In the genomic region with DNA sequence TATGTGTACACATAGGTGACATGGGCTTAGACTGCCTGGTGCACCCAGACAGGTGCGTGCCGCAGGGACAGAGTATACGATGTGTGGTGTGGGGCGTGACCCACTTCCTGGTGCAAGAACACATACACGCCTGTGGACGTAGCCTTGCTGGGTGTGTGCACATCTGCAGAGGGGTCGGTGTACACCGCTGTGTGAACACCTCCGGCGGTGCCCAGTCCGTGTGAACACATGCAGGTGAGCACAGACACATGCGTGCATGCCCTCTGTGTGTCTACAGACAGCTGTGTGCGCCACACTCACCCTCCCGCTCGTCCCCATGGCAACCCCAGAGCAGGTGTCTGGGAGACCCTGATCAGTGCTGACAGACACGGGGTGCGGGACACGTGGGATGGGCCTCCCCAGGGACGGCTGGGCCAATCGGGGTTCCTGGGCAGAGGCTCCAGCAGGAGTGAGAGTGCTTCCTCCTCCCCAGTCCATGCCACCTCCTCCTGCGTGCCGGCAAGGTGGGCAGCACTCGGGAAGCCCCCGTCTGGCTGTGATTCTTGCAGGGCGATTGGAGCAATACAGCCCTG, we compare ENCODE assay signal across 14 cellular contexts. TPM values are rescaled to one million over a fixed set of nuclear protein-coding genes. Genes with fewer than 3 reads are reported as not detected.
DNase-seq lines count a peak whose midpoint lies in the region; ATAC-seq and TF ChIP-seq lines count a peak whose summit lies in the region.
"Had no signal": no experiment of that assay in that cellular context is flagged by ENCODE, and none has a peak within 500 bp of the region (broad histone marks: within the 10 kb centered on the region; RNA-seq: fewer than 3 reads in every experiment).

No MANE protein-coding gene starts in this region.

- peaks cover 3% of the 10 kb centered on the region for H3K9me3 Mint-ChIP-seq in activated CD4-positive, alpha-beta memory T cell treated with anti-CD3 and anti-CD28 coated beads for 36 hours
- H3K9me3 Mint-ChIP-seq in activated CD4-positive, alpha-beta memory T cell treated with anti-CD3 and anti-CD28 coated beads, Interleukin-2, amount 10 ng/mL, durations not matched to agents 7 days and 5 days = no peaks in the 10 kb centered on the region
- H3K9me3 Mint-ChIP-seq: effector memory CD8-positive, alpha-beta T cell had no signal

- H3K27ac ChIP-seq in right atrium auricular region (peak overlapping the region; percentile 40 to 59), substantia nigra (ENCODE audit: low read depth, low read length, poor library complexity, severe bottlenecking) (peak overlapping the region; percentile 36)
- H3K27ac ChIP-seq: KMS-11 had no signal

- DNase-seq in activated CD4-positive, alpha-beta memory T cell treated with anti-CD3 and anti-CD28 coated beads for 36 hours = peak; percentile 3
- no peak for DNase-seq in activated CD4-positive, alpha-beta memory T cell treated with anti-CD3 and anti-CD28 coated beads, Interleukin-2, amount 10 ng/mL, durations not matched to agents 7 days and 5 days
- DNase-seq in NCI-H774 (lab: John Stamatoyannopoulos, UW) = peak; percentile 23
- no peak for DNase-seq in right atrium auricular region (ENCODE audit: low spot score)
- peak in 1 of 49 donors; percentile 21 for DNase-seq in substantia nigra (lab: John Stamatoyannopoulos, UW)
- DNase-seq in ACHN = no peak
- DNase-seq in DMS114 treated with DMSO at 0.1 percent for 48 hours (lab: John Stamatoyannopoulos, UW; ENCODE audit: unreplicated experiment) = no peak
- DNase-seq: effector memory CD8-positive, alpha-beta T cell; stimulated activated CD4-positive, alpha-beta T cell treated with anti-CD3 and anti-CD28 coated beads, Interleukin-15, amount 100 ng/mL, for 24 hours had no signal

- peaks cover 2% of the 10 kb centered on the region for H3K4me1 Mint-ChIP-seq in activated CD4-positive, alpha-beta memory T cell treated with anti-CD3 and anti-CD28 coated beads for 36 hours (ENCODE audit: low read depth)
- H3K4me1 Mint-ChIP-seq in activated CD4-positive, alpha-beta memory T cell treated with anti-CD3 and anti-CD28 coated beads, Interleukin-2, amount 10 ng/mL, durations not matched to agents 7 days and 5 days = peaks cover 5% of the 10 kb centered on the region
- H3K4me1 Mint-ChIP-seq: activated naive CD4-positive, alpha-beta T cell treated with anti-CD3 and anti-CD28 coated beads, Interleukin-2, amount 50 U/mL, for 24 hours had no signal

- in situ Hi-C loops in ACHN (cut with HindIII; ENCODE audit: low pct_ligation_motif_present, low pct_unique_long_range_greater_than_20kb, low sequenced_read_pairs) = no loop called here

- H3K36me3 ChIP-seq in right atrium auricular region = peaks cover 4% of the 10 kb centered on the region

- H3K4me1 ChIP-seq in right atrium auricular region = peaks cover 0 to 31% of the 10 kb centered on the region in 2 donors

- TF ChIP-seq CTCF in right atrium auricular region (IDR thresholded peaks at IDR 0.05) = no peak

- no peaks in the 10 kb centered on the region for H3K36me3 Mint-ChIP-seq in activated CD4-positive, alpha-beta memory T cell treated with anti-CD3 and anti-CD28 coated beads for 36 hours
- no peaks in the 10 kb centered on the region for H3K36me3 Mint-ChIP-seq in activated CD4-positive, alpha-beta memory T cell treated with anti-CD3 and anti-CD28 coated beads, Interleukin-2, amount 10 ng/mL, durations not matched to agents 7 days and 5 days (ENCODE audit: low read depth)
- H3K36me3 Mint-ChIP-seq: activated naive CD4-positive, alpha-beta T cell treated with anti-CD3 and anti-CD28 coated beads, Interleukin-2, amount 50 U/mL, for 24 hours had no signal

- POLR2A ChIA-PET in activated CD4-positive, alpha-beta memory T cell treated with anti-CD3 and anti-CD28 coated beads for 36 hours (lab: Charles Lee) = no interaction called here
- POLR2A ChIA-PET in activated CD4-positive, alpha-beta memory T cell treated with anti-CD3 and anti-CD28 coated beads, Interleukin-2, amount 10 ng/mL, durations not matched to agents 7 days and 5 days (lab: Charles Lee) = no interaction called here

- ATAC-seq in GM21390 (IDR thresholded peaks at IDR 0.05; ENCODE audit: unreplicated experiment) = no peak
- ATAC-seq: effector memory CD8-positive, alpha-beta T cell had no signal

- H3K27ac Mint-ChIP-seq in activated CD4-positive, alpha-beta memory T cell treated with anti-CD3 and anti-CD28 coated beads for 36 hours = no peak overlapping the region
- H3K27ac Mint-ChIP-seq in activated CD4-positive, alpha-beta memory T cell treated with anti-CD3 and anti-CD28 coated beads, Interleukin-2, amount 10 ng/mL, durations not matched to agents 7 days and 5 days = no peak overlapping the region
- H3K27ac Mint-ChIP-seq: activated naive CD4-positive, alpha-beta T cell treated with anti-CD3 and anti-CD28 coated beads, Interleukin-2, amount 50 U/mL, for 24 hours; effector memory CD8-positive, alpha-beta T cell; stimulated activated naive CD8-positive, alpha-beta T cell treated with anti-CD3 and anti-CD28 coated beads, Interleukin-15, Interleukin-2, amounts not matched to agents 100 ng/mL and 50 ng/mL, for 24 hours had no signal

- peaks cover 13% of the 10 kb centered on the region for H3K27me3 Mint-ChIP-seq in activated CD4-positive, alpha-beta memory T cell treated with anti-CD3 and anti-CD28 coated beads for 36 hours
- H3K27me3 Mint-ChIP-seq in activated CD4-positive, alpha-beta memory T cell treated with anti-CD3 and anti-CD28 coated beads, Interleukin-2, amount 10 ng/mL, durations not matched to agents 7 days and 5 days = peaks cover 6% of the 10 kb centered on the region

- no peak overlapping the region for H3K4me3 Mint-ChIP-seq in activated CD4-positive, alpha-beta memory T cell treated with anti-CD3 and anti-CD28 coated beads for 36 hours
- H3K4me3 Mint-ChIP-seq in activated CD4-positive, alpha-beta memory T cell treated with anti-CD3 and anti-CD28 coated beads, Interleukin-2, amount 10 ng/mL, durations not matched to agents 7 days and 5 days = no peak overlapping the region
- H3K4me3 Mint-ChIP-seq: activated naive CD4-positive, alpha-beta T cell treated with anti-CD3 and anti-CD28 coated beads, Interleukin-2, amount 50 U/mL, for 24 hours; effector memory CD8-positive, alpha-beta T cell; stimulated activated naive CD8-positive, alpha-beta T cell treated with anti-CD3 and anti-CD28 coated beads, Interleukin-15, Interleukin-2, amounts not matched to agents 100 ng/mL and 50 ng/mL, for 24 hours had no signal

- no peaks in the 10 kb centered on the region for H3K27me3 ChIP-seq in right atrium auricular region

- no peaks in the 10 kb centered on the region for H3K9me3 ChIP-seq in right atrium auricular region

- intact Hi-C loops in activated CD4-positive, alpha-beta memory T cell treated with anti-CD3 and anti-CD28 coated beads for 36 hours (cut with micrococcal nuclease) = no loop called here

- CTCF ChIA-PET in activated CD4-positive, alpha-beta memory T cell treated with anti-CD3 and anti-CD28 coated beads for 36 hours (lab: Charles Lee) = no interaction called here
- CTCF ChIA-PET in activated CD4-positive, alpha-beta memory T cell treated with anti-CD3 and anti-CD28 coated beads, Interleukin-2, amount 10 ng/mL, durations not matched to agents 7 days and 5 days (lab: Charles Lee) = no interaction called here

- no peak overlapping the region for H3K4me3 ChIP-seq in right atrium auricular region

RNA-seq across cellular contexts. Expression of a gene that starts 23.4 kb away (rescaled TPM):
- total RNA-seq in activated CD4-positive, alpha-beta memory T cell treated with anti-CD3 and anti-CD28 coated beads for 36 hours = under 1 TPM; 0.10 to 0.12 TPM
- total RNA-seq in activated CD4-positive, alpha-beta memory T cell treated with anti-CD3 and anti-CD28 coated beads, Interleukin-2, amount 10 ng/mL, durations not matched to agents 7 days and 5 days = under 1 TPM in 1 of 2 experiments, not detected in 1; 0.08 TPM
- 10 to 100 TPM in 1 of 2 donors, 1 to 10 TPM in 1; 6.5 to 15.3 TPM for total RNA-seq in right atrium auricular region
- total RNA-seq: OCI-LY7 had no signal

Comparison
In these comparisons a context has a peak if more than half of its experiments do, and no peak if none do; other contexts are left out.
1. DNase-seq: peak in activated CD4-positive, alpha-beta memory T cell treated with anti-CD3 and anti-CD28 coated beads for 36 hours (single experiment) and NCI-H774 (single experiment); none in activated CD4-positive, alpha-beta memory T cell treated with anti-CD3 and anti-CD28 coated beads, Interleukin-2, amount 10 ng/mL, durations not matched to agents 7 days and 5 days (single experiment), right atrium auricular region (single experiment), ACHN (single experiment) and DMS114 treated with DMSO at 0.1 percent for 48 hours (single experiment).
2. RNA of a gene that starts 23.4 kb away (total RNA-seq): 6.5 to 15.3 TPM in right atrium auricular region; 0.10 to 0.12 TPM in activated CD4-positive, alpha-beta memory T cell treated with anti-CD3 and anti-CD28 coated beads for 36 hours and 0.08 TPM in activated CD4-positive, alpha-beta memory T cell treated with anti-CD3 and anti-CD28 coated beads, Interleukin-2, amount 10 ng/mL, durations not matched to agents 7 days and 5 days; every median in the first group is over 4 times any median in the second.